Comparison of ENCODE assay signal across 23 cellular contexts in genomic region chr4:75042601-75043208, GRCh38.
"Had no signal": no experiment of that assay in that cellular context is flagged by ENCODE, and none has a peak within 500 bp of the region (broad histone marks: within the 10 kb centered on the region; RNA-seq: fewer than 3 reads in every experiment).

No MANE protein-coding gene starts in this region.

- DNase-seq: cortex of kidney; effector memory CD8-positive, alpha-beta T cell; erythroblast; esophagus squamous epithelium; foreskin melanocyte; hypothalamus; mesenchymal stem cell; naive thymus-derived CD8-positive, alpha-beta T cell; nephron progenitor cell; nucleus accumbens; posterior cingulate gyrus; psoas muscle; right cardiac atrium; sigmoid colon; spleen; stimulated activated CD4-positive, alpha-beta T cell treated with anti-CD3 and anti-CD28 coated beads, Interleukin-4, amount 100 ng/mL, for 4 hours; stimulated activated naive CD8-positive, alpha-beta T cell treated with anti-CD3 and anti-CD28 coated beads, Interleukin-15, Interleukin-2, amounts not matched to agents 100 U/mL and 50 U/mL, for 24 hours; substantia nigra; upper lobe of left lung had no signal

- H3K27me3 ChIP-seq: esophagus squamous epithelium, sigmoid colon, spleen, tibial nerve, upper lobe of left lung had no signal

- H3K9me3 ChIP-seq: esophagus squamous epithelium, psoas muscle, sigmoid colon, spleen, thoracic aorta, tibial nerve, upper lobe of left lung had no signal

- ATAC-seq: effector memory CD8-positive, alpha-beta T cell; left lobe of liver; naive thymus-derived CD8-positive, alpha-beta T cell; psoas muscle; right cardiac atrium; stimulated activated memory B cell treated with anti-CD40 and anti-IgM and Interleukin-4, amounts not matched to agents 10 μg/mL and 1 μg/mL and 100 μg/mL, for 72 hours; stimulated activated naive CD8-positive, alpha-beta T cell treated with anti-CD3 and anti-CD28 coated beads, Interleukin-15, Interleukin-2, amounts not matched to agents 100 U/mL and 50 U/mL, for 24 hours had no signal

- H3K4me3 ChIP-seq: esophagus squamous epithelium, psoas muscle, sigmoid colon, spleen, thoracic aorta, tibial nerve, upper lobe of left lung had no signal

- H3K36me3 ChIP-seq: esophagus squamous epithelium, sigmoid colon, spleen, thoracic aorta, tibial nerve, upper lobe of left lung had no signal

- H3K4me1 ChIP-seq: esophagus squamous epithelium, psoas muscle, sigmoid colon, spleen, tibial nerve, upper lobe of left lung had no signal

- H3K27ac ChIP-seq: esophagus squamous epithelium, psoas muscle, sigmoid colon, spleen, thoracic aorta, tibial nerve, upper lobe of left lung had no signal
